1 cellular context compared by ENCODE assay signal in the genomic region with DNA sequence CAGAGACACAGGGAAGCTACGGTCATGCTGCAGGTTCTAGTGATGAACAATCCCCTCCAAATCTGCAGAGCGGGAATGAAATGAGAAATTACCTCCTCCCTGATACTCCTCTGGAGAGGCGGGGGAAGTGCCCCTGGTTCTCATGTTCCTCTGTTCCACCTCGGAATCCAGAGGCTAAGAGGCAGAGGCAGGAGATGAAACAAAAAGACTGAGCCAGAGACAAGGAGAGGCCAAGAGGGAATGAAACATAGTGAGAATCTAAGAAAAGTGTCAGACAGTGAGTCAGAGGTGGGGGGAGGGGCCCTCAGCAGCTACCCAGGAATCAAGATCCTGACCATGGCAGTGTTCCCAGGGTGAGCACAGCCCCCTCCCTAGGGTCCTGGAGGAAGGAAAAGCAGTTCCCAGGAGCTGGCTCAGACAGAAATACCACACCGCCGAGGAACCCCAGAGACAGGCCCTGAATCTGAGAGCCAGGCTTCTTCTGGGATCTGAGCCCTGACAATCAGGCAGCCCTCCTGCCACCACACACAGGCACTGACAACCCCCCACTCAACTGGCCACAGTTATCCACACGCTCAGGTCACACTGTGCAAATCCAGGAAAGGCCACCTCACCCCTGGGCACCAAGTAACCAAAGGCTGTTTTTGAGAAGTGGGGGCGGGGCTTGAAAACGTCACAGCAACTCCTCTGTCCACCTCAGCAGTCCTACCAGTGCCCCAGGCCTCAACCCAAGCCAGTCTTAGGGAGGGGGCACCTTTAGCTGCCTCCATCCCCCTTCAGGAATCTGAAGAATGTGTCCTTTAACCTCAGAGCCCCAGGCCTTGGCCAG.
TF ChIP-seq lines count a peak whose summit lies in the region.

No MANE protein-coding gene starts in this region.

TF ChIP-seq in IMR-90, 13 proteins besides CTCF, POLR2A, EP300 and RAD21 (continued from another document):
- TF ChIP-seq RCOR1 (IDR thresholded peaks at IDR 0.05; ENCODE audit: insufficient replicate concordance, low read length): peak; percentile 83
- TF ChIP-seq, protein P1, sequence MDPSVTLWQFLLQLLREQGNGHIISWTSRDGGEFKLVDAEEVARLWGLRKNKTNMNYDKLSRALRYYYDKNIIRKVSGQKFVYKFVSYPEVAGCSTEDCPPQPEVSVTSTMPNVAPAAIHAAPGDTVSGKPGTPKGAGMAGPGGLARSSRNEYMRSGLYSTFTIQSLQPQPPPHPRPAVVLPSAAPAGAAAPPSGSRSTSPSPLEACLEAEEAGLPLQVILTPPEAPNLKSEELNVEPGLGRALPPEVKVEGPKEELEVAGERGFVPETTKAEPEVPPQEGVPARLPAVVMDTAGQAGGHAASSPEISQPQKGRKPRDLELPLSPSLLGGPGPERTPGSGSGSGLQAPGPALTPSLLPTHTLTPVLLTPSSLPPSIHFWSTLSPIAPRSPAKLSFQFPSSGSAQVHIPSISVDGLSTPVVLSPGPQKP (IDR thresholded peaks at IDR 0.05; ENCODE audit: borderline replicate concordance, low read depth, low read length): no peak
